Comparison of ENCODE assay signal across 24 cellular contexts in genomic region chr13:113084943-113085540, GRCh38. TPM values are rescaled to one million over a fixed set of nuclear protein-coding genes. Genes with fewer than 3 reads are reported as not detected.
DNase-seq lines count a peak whose midpoint lies in the region; ATAC-seq and TF ChIP-seq lines count a peak whose summit lies in the region.
"Had no signal": no experiment of that assay in that cellular context is flagged by ENCODE, and none has a peak within 500 bp of the region (broad histone marks: within the 10 kb centered on the region; RNA-seq: fewer than 3 reads in every experiment).

No MANE protein-coding gene starts in this region.

- H3K27ac ChIP-seq in right atrium auricular region (no peak overlapping the region), cingulate gyrus (ENCODE audit: low read depth, low read length) (peak overlapping the region; percentile 25), lower lobe of right lung (no peak overlapping the region), substantia nigra (ENCODE audit: low read depth, low read length, poor library complexity, severe bottlenecking) (peak overlapping the region; percentile 85)
- H3K27ac ChIP-seq: 22Rv1, BLaER1, KMS-11 had no signal

- no peaks in the 10 kb centered on the region for H3K4me1 Mint-ChIP-seq in osteocyte (ENCODE audit: unreplicated experiment)
- H3K4me1 Mint-ChIP-seq: CD4-positive, alpha-beta memory T cell had no signal

- H3K9me3 Mint-ChIP-seq in osteocyte (ENCODE audit: unreplicated experiment) = no peaks in the 10 kb centered on the region

- no peak for ATAC-seq in Right ventricle myocardium inferior
- ATAC-seq in lower lobe of right lung = no peak
- no peak for ATAC-seq in SK-N-SH treated with all-trans-retinoic acid at 6 μM for 48 hours

- H3K9me3 ChIP-seq in right atrium auricular region = no peaks in the 10 kb centered on the region
- H3K9me3 ChIP-seq in lower lobe of right lung = no peaks in the 10 kb centered on the region
- H3K9me3 ChIP-seq: BLaER1, Caco-2 had no signal

- intact Hi-C loops in Right ventricle myocardium inferior (cut with DNase I) = no loop called here
- intact Hi-C loops in lower lobe of right lung (cut with DNase I) = no loop called here

- H3K36me3 Mint-ChIP-seq in osteocyte (ENCODE audit: unreplicated experiment) = peaks cover 2% of the 10 kb centered on the region

- no peak overlapping the region for H3K4me3 Mint-ChIP-seq in osteocyte (ENCODE audit: unreplicated experiment)
- H3K4me3 Mint-ChIP-seq: CD4-positive, alpha-beta memory T cell had no signal

- H3K27me3 ChIP-seq in right atrium auricular region = no peaks in the 10 kb centered on the region
- no peaks in the 10 kb centered on the region for H3K27me3 ChIP-seq in lower lobe of right lung (ENCODE audit: low read depth)

- H3K36me3 ChIP-seq in right atrium auricular region (peaks cover 22% of the 10 kb centered on the region), lower lobe of right lung (peaks cover 28% of the 10 kb centered on the region)
- H3K36me3 ChIP-seq: BLaER1 had no signal

- H3K4me3 ChIP-seq in right atrium auricular region (no peak overlapping the region), lower lobe of right lung (no peak overlapping the region)
- H3K4me3 ChIP-seq: BLaER1 had no signal

- H3K27me3 Mint-ChIP-seq in osteocyte (ENCODE audit: unreplicated experiment) = peaks cover 4% of the 10 kb centered on the region
- H3K27me3 Mint-ChIP-seq: CD4-positive, alpha-beta memory T cell had no signal

- no peak overlapping the region for H3K27ac Mint-ChIP-seq in osteocyte (ENCODE audit: unreplicated experiment)

- H3K4me1 ChIP-seq in right atrium auricular region (peaks cover 0 to 7% of the 10 kb centered on the region in 2 donors), lower lobe of right lung (no peaks in the 10 kb centered on the region)
- H3K4me1 ChIP-seq: BLaER1 had no signal

- DNase-seq in Right ventricle myocardium inferior (ENCODE audit: missing footprints) = peak; percentile 31
- DNase-seq in right atrium auricular region (ENCODE audit: low spot score) = no peak
- peak; percentile 43 for DNase-seq in lower lobe of right lung
- peak in 1 of 49 donors; percentile 94 for DNase-seq in substantia nigra (lab: John Stamatoyannopoulos, UW)
- no peak for DNase-seq in DMS79 treated with DMSO at 0.1 percent for 48 hours (lab: John Stamatoyannopoulos, UW)
- no peak for DNase-seq in osteocyte (ENCODE audit: extremely low spot score, unreplicated experiment)
- DNase-seq: ACHN; Caco-2; CD4-positive, alpha-beta memory T cell; DMS 273 treated with DMSO at 0.1 percent for 48 hours; DND-41; NCI-H1092 treated with DMSO at 0.1 percent for 48 hours; NCI-H1436 treated with DMSO at 0.1 percent for 48 hours; NCI-H1930; NCI-H345; NCI-H524; OCI-M1; SHP77 had no signal

- no peak for TF ChIP-seq CTCF in right atrium auricular region (IDR thresholded peaks at IDR 0.05)
- TF ChIP-seq CTCF in lower lobe of right lung (IDR thresholded peaks at IDR 0.05) = no peak
- TF ChIP-seq CTCF in osteocyte (IDR thresholded peaks at IDR 0.05) = no peak

TF ChIP-seq in SK-N-SH treated with all-trans-retinoic acid at 6 μM for 48 hours, 23 proteins besides CTCF, POLR2A, EP300 and RAD21 (continues in another document):
- TF ChIP-seq TOX (CRISPR knock-in tag; IDR thresholded peaks at IDR 0.05; ENCODE audit: borderline replicate concordance) (no peak), GLIS3 (CRISPR knock-in tag; IDR thresholded peaks at IDR 0.05) (no peak), PPARA (CRISPR knock-in tag; IDR thresholded peaks at IDR 0.05; ENCODE audit: borderline replicate concordance) (no peak), ZC3H10 (CRISPR knock-in tag; IDR thresholded peaks at IDR 0.05) (no peak), PATZ1 (CRISPR knock-in tag; IDR thresholded peaks at IDR 0.05; ENCODE audit: borderline replicate concordance) (no peak), ISL1 (CRISPR knock-in tag; IDR thresholded peaks at IDR 0.05) (no peak), TSHZ2 (CRISPR knock-in tag; IDR thresholded peaks at IDR 0.05) (no peak), CREB5 (CRISPR knock-in tag; IDR thresholded peaks at IDR 0.05; ENCODE audit: low read depth) (no peak), ZNF70 (CRISPR knock-in tag; IDR thresholded peaks at IDR 0.05) (no peak), CSRNP3 (CRISPR knock-in tag; IDR thresholded peaks at IDR 0.05) (no peak), ZFP30 (CRISPR knock-in tag; IDR thresholded peaks at IDR 0.05) (no peak), POU6F1 (CRISPR knock-in tag; IDR thresholded peaks at IDR 0.05; ENCODE audit: borderline replicate concordance, low read depth) (no peak)

RNA-seq across cellular contexts. Expression of gene F7, which starts 20.5 kb away (rescaled TPM):
- total RNA-seq in Right ventricle myocardium inferior = not detected
- total RNA-seq in right atrium auricular region = under 1 TPM in 1 of 2 donors, not detected in 1; 0.20 TPM
- total RNA-seq in lower lobe of right lung = not detected
- total RNA-seq in osteocyte = not detected in 2 replicates
- total RNA-seq: CD4-positive, alpha-beta memory T cell had no signal

RNA-seq across cellular contexts. Expression of gene F10, which starts 37.6 kb away (rescaled TPM):
- total RNA-seq in Right ventricle myocardium inferior (5.2 TPM), right atrium auricular region (10 to 100 TPM; 21.9 to 27.5 TPM), lower lobe of right lung (8.9 TPM), osteocyte (1.8 and 2.0 TPM in 2 replicates)
- total RNA-seq: CD4-positive, alpha-beta memory T cell; HT1080 had no signal

Comparison
In these comparisons a context has a peak if more than half of its experiments do, and no peak if none do; other contexts are left out.
1. DNase-seq: peak in Right ventricle myocardium inferior (single experiment) and lower lobe of right lung (single experiment); none in right atrium auricular region (single experiment), DMS79 treated with DMSO at 0.1 percent for 48 hours (single experiment) and osteocyte (single experiment).
2. H3K27ac ChIP-seq: peak in cingulate gyrus (single experiment) and substantia nigra (single experiment); none in right atrium auricular region (0 of 2) and lower lobe of right lung (single experiment).